Comparison of ENCODE assay signal across 17 cellular contexts in genomic region chr19:15244106-15244803, GRCh38. TPM values are rescaled to one million over a fixed set of nuclear protein-coding genes. Genes with fewer than 3 reads are reported as not detected.
DNase-seq lines count a peak whose midpoint lies in the region; ATAC-seq and TF ChIP-seq lines count a peak whose summit lies in the region.
"Had no signal": no experiment of that assay in that cellular context is flagged by ENCODE, and none has a peak within 500 bp of the region (broad histone marks: within the 10 kb centered on the region; RNA-seq: fewer than 3 reads in every experiment).

No MANE protein-coding gene starts in this region.

- no peak for TF ChIP-seq CTCF in endodermal cell (conservative IDR thresholded peaks at IDR 0.05)
- TF ChIP-seq CTCF in progenitor cell of endocrine pancreas (IDR thresholded peaks at IDR 0.05; ENCODE audit: unreplicated experiment): no peak

- peak overlapping the region; percentile 31 for H3K27ac Mint-ChIP-seq in activated naive CD8-positive, alpha-beta T cell treated with anti-CD3 and anti-CD28 coated beads, Interleukin-2, amount 50 U/mL, for 24 hours
- H3K27ac Mint-ChIP-seq in activated naive CD8-positive, alpha-beta T cell treated with anti-CD3 and anti-CD28 coated beads for 36 hours: no peak overlapping the region
- peak overlapping the region; percentile 52 for H3K27ac Mint-ChIP-seq in endodermal cell
- peak overlapping the region; percentile 24 for H3K27ac Mint-ChIP-seq in progenitor cell of endocrine pancreas

- no peaks in the 10 kb centered on the region for H3K9me3 Mint-ChIP-seq in activated naive CD8-positive, alpha-beta T cell treated with anti-CD3 and anti-CD28 coated beads, Interleukin-2, amount 50 U/mL, for 24 hours
- H3K9me3 Mint-ChIP-seq in activated naive CD8-positive, alpha-beta T cell treated with anti-CD3 and anti-CD28 coated beads for 36 hours: no peaks in the 10 kb centered on the region
- H3K9me3 Mint-ChIP-seq in endodermal cell (no peaks in the 10 kb centered on the region), progenitor cell of endocrine pancreas (ENCODE audit: low read depth) (no peaks in the 10 kb centered on the region)
- H3K9me3 Mint-ChIP-seq: H9 had no signal

- H3K4me1 Mint-ChIP-seq in activated naive CD8-positive, alpha-beta T cell treated with anti-CD3 and anti-CD28 coated beads, Interleukin-2, amount 50 U/mL, for 24 hours: no peaks in the 10 kb centered on the region
- H3K4me1 Mint-ChIP-seq in activated naive CD8-positive, alpha-beta T cell treated with anti-CD3 and anti-CD28 coated beads for 36 hours: no peaks in the 10 kb centered on the region
- H3K4me1 Mint-ChIP-seq in endodermal cell (no peaks in the 10 kb centered on the region), progenitor cell of endocrine pancreas (ENCODE audit: low read depth) (no peaks in the 10 kb centered on the region)
- H3K4me1 Mint-ChIP-seq: H9 had no signal

- POLR2A ChIA-PET in HEK293T (lab: Yijun Ruan, JAX): no interaction called here

- 94 to 100% methylated on average over 8 to 19 of the region's 24 CpGs for WGBS in endodermal cell (ENCODE audit: insufficient coverage in 1 of 2, insufficient read length in 1 of 2), 2 experiments
- 79 to 85% methylated on average over 19 to 24 of the region's 24 CpGs for whole genome bisulfite sequencing in aorta, 2 donors

- H3K27me3 Mint-ChIP-seq in activated naive CD8-positive, alpha-beta T cell treated with anti-CD3 and anti-CD28 coated beads, Interleukin-2, amount 50 U/mL, for 24 hours: no peaks in the 10 kb centered on the region
- no peaks in the 10 kb centered on the region for H3K27me3 Mint-ChIP-seq in activated naive CD8-positive, alpha-beta T cell treated with anti-CD3 and anti-CD28 coated beads for 36 hours
- H3K27me3 Mint-ChIP-seq in endodermal cell (ENCODE audit: insufficient read depth): no peaks in the 10 kb centered on the region
- H3K27me3 Mint-ChIP-seq in progenitor cell of endocrine pancreas: no peaks in the 10 kb centered on the region

- peaks cover 80% of the 10 kb centered on the region for H3K36me3 ChIP-seq in endodermal cell (ENCODE audit: control insufficient read depth, insufficient read depth, low read length)
- H3K36me3 ChIP-seq in aorta (ENCODE audit: control insufficient read depth in 1 of 2, insufficient read depth in 2 of 2, low read length in 1 of 2): peaks cover 0 to 3% of the 10 kb centered on the region in 2 donors

- H3K4me3 ChIP-seq in endodermal cell (ENCODE audit: low read length): no peak overlapping the region
- H3K4me3 ChIP-seq in aorta (ENCODE audit: low read length in 2 of 2): no peak overlapping the region

- H3K27ac ChIP-seq in endodermal cell (ENCODE audit: low read depth, low read length) (no peak overlapping the region), aorta (ENCODE audit: low read depth in 1 of 2, low read length in 2 of 2) (peak overlapping the region; percentile 7 to 59)
- H3K27ac ChIP-seq: C4-2B had no signal

- no peaks in the 10 kb centered on the region for H3K9me3 ChIP-seq in endodermal cell (ENCODE audit: control insufficient read depth, low read length)
- H3K9me3 ChIP-seq in aorta (ENCODE audit: control insufficient read depth, low read length): no peaks in the 10 kb centered on the region

- no peak overlapping the region for H3K4me3 Mint-ChIP-seq in activated naive CD8-positive, alpha-beta T cell treated with anti-CD3 and anti-CD28 coated beads, Interleukin-2, amount 50 U/mL, for 24 hours
- no peak overlapping the region for H3K4me3 Mint-ChIP-seq in activated naive CD8-positive, alpha-beta T cell treated with anti-CD3 and anti-CD28 coated beads for 36 hours
- H3K4me3 Mint-ChIP-seq in endodermal cell (no peak overlapping the region), progenitor cell of endocrine pancreas (ENCODE audit: low read depth) (no peak overlapping the region)

- H3K27me3 ChIP-seq in endodermal cell (ENCODE audit: control insufficient read depth, insufficient read depth, low read length, poor library complexity, severe bottlenecking): no peaks in the 10 kb centered on the region
- no peaks in the 10 kb centered on the region for H3K27me3 ChIP-seq in aorta (ENCODE audit: control insufficient read depth in 1 of 2, insufficient read depth in 2 of 2, low read length in 1 of 2)

- peaks cover 40% of the 10 kb centered on the region for H3K36me3 Mint-ChIP-seq in activated naive CD8-positive, alpha-beta T cell treated with anti-CD3 and anti-CD28 coated beads, Interleukin-2, amount 50 U/mL, for 24 hours (ENCODE audit: low read depth)
- peaks cover 27% of the 10 kb centered on the region for H3K36me3 Mint-ChIP-seq in activated naive CD8-positive, alpha-beta T cell treated with anti-CD3 and anti-CD28 coated beads for 36 hours
- H3K36me3 Mint-ChIP-seq in endodermal cell (ENCODE audit: low read depth): peaks cover 62% of the 10 kb centered on the region
- peaks cover 4% of the 10 kb centered on the region for H3K36me3 Mint-ChIP-seq in progenitor cell of endocrine pancreas (ENCODE audit: insufficient read depth)

- H3K4me1 ChIP-seq in endodermal cell (ENCODE audit: control insufficient read depth, insufficient read depth, low read length) (no peaks in the 10 kb centered on the region), aorta (ENCODE audit: control insufficient read depth in 1 of 2, insufficient read depth in 2 of 2, low read length in 2 of 2) (no peaks in the 10 kb centered on the region)

- no peak for DNase-seq in activated naive CD8-positive, alpha-beta T cell treated with anti-CD3 and anti-CD28 coated beads, Interleukin-2, amount 50 U/mL, for 24 hours
- no peak for DNase-seq in activated naive CD8-positive, alpha-beta T cell treated with anti-CD3 and anti-CD28 coated beads for 36 hours
- no peak for DNase-seq in endodermal cell
- no peak for DNase-seq in progenitor cell of endocrine pancreas (ENCODE audit: low spot score, unreplicated experiment)
- DNase-seq in aorta: no peak
- DNase-seq in hippocampal formation (lab: John Stamatoyannopoulos, UW): no peak
- no peak for DNase-seq in HEK293T (ENCODE audit: extremely low spot score)
- no peak for DNase-seq in stimulated activated CD8-positive, alpha-beta memory T cell treated with anti-CD3 and anti-CD28 coated beads, Interleukin-4, amount 100 ng/mL, for 48 hours
- DNase-seq: DMS153, EL, H9, Kasumi-1, NCI-H187 treated with DMSO at 0.1 percent for 48 hours, NCI-H510A, NCI-H82 had no signal

- intact Hi-C loops in aorta (cut with DNase I): no loop called here

- no peak for ATAC-seq in activated naive CD8-positive, alpha-beta T cell treated with anti-CD3 and anti-CD28 coated beads, Interleukin-2, amount 50 U/mL, for 24 hours
- ATAC-seq in aorta (ENCODE audit: low FRiP score): no peak

- CTCF ChIA-PET in HEK293T (lab: Yijun Ruan, JAX): no interaction called here

- H3K9ac ChIP-seq in endodermal cell (ENCODE audit: extremely low read depth, low read length, poor library complexity, severe bottlenecking): no peak overlapping the region

TF ChIP-seq in HEK293T, 16 proteins besides CTCF, POLR2A, EP300 and RAD21:
- TF ChIP-seq CTBP1 (IDR thresholded peaks at IDR 0.05; ENCODE audit: borderline replicate concordance) (no peak), ZNF384 (IDR thresholded peaks at IDR 0.05) (no peak), HDGF (IDR thresholded peaks at IDR 0.05; ENCODE audit: borderline replicate concordance) (no peak), LEF1 (IDR thresholded peaks at IDR 0.05; ENCODE audit: borderline replicate concordance) (no peak), ARNT (IDR thresholded peaks at IDR 0.05) (no peak), FOXK2 (IDR thresholded peaks at IDR 0.05) (no peak), FOXA1 (IDR thresholded peaks at IDR 0.05) (no peak)
TF ChIP-seq in HEK293T: peak in this region for 0.

RNA-seq across cellular contexts. Expression of gene EPHX3, which starts 12.0 kb away (rescaled TPM):
- total RNA-seq in activated naive CD8-positive, alpha-beta T cell treated with anti-CD3 and anti-CD28 coated beads for 36 hours: not detected
- total RNA-seq in endodermal cell: 10 to 100 TPM; 14.5 to 18.7 TPM
- 5.4 TPM for polyA plus RNA-seq in endodermal cell (2013, experiment 1 of 2)
- polyA plus RNA-seq in endodermal cell (2013, experiment 2 of 2): 4.5 TPM
- total RNA-seq in progenitor cell of endocrine pancreas: 7.1 and 7.8 TPM in 2 replicates
- total RNA-seq in aorta: 1 to 10 TPM in 1 of 2 donors, under 1 TPM in 1; 0.48 to 1.0 TPM
- polyA plus RNA-seq in aorta: 1 to 10 TPM in 1 of 2 donors, not detected in 1; 1.0 TPM
- total RNA-seq: A172 had no signal

RNA-seq across cellular contexts. Expression of gene NOTCH3, which starts 43.5 kb away (rescaled TPM):
- total RNA-seq in activated naive CD8-positive, alpha-beta T cell treated with anti-CD3 and anti-CD28 coated beads for 36 hours: under 1 TPM in 1 of 2 experiments, not detected in 1; 0.12 TPM
- total RNA-seq in endodermal cell: 100 to 1,000 TPM; 140 to 171 TPM
- polyA plus RNA-seq in endodermal cell (2013, experiment 1 of 2): 176 TPM
- polyA plus RNA-seq in endodermal cell (2013, experiment 2 of 2): 186 TPM
- total RNA-seq in progenitor cell of endocrine pancreas: 201 and 203 TPM in 2 replicates
- 100 to 1,000 TPM; 376 to 423 TPM for total RNA-seq in aorta
- 100 to 1,000 TPM in 1 of 2 donors, 10 to 100 TPM in 1; 23.5 to 160 TPM for polyA plus RNA-seq in aorta

Comparison
In these comparisons a context has a peak if more than half of its experiments do, and no peak if none do; other contexts are left out.
1. RNA of gene NOTCH3, which starts 43.5 kb away (total RNA-seq): 376 to 423 TPM in aorta, 201 to 203 TPM in progenitor cell of endocrine pancreas and 140 to 171 TPM in endodermal cell; 0.12 TPM in activated naive CD8-positive, alpha-beta T cell treated with anti-CD3 and anti-CD28 coated beads for 36 hours; every median in the first group is over 100 times any median in the second.